ENCODE assay signal across 37 cellular contexts in the genomic region with DNA sequence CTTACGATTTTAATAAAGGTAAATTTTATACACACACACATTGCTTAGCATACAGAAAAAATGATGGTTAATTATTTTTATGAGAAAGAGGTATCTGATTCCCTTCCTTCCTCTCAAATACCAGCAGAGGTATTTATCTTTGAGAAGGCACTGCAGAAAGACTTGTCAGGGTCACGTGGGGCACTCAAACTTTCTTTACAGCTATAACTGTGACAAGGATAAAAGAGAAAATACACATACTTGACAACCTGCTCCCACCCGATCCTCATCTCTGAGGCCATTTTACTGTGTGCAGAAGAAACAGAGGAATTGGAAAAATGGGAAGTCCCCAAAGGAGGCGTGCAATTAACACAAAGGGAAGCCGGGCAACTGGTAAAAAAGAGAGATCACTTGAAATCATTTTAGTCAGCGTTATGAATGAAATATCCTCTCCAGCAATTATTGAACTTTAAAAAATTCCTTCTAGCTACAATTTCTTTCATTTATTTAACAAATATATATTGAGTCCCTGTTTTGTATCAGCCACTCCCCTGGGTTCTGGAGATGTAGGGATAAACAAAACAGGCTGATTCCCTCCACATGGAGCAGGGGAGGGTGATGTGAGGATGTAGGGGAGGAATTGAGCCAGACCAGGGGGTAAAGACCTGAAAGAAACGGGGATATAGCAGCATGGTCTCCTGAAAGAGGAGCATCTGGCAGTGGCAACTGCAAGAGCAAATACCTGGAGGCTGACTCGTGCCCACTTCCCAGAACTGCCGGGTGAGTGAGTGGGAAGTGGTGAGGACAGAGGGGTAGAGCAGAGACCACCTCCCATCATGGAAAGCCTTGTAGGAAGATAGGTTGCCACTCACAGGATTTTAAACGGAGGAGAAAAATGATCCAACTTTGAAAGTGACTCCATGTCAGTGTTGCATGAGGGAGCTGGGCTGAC.
DNase-seq lines count a peak whose midpoint lies in the region; ATAC-seq and TF ChIP-seq lines count a peak whose summit lies in the region.
"Had no signal": no experiment of that assay in that cellular context is flagged by ENCODE, and none has a peak within 500 bp of the region (broad histone marks: within the 10 kb centered on the region; RNA-seq: fewer than 3 reads in every experiment).

No MANE protein-coding gene starts in this region.

- H3K9me3 ChIP-seq in mammary epithelial cell (replicated peaks; ENCODE audit: insufficient read depth, low read length) (no peaks in the 10 kb centered on the region), fibroblast of lung (ENCODE audit: control insufficient read depth, insufficient read depth, low read depth, low read length) (no peaks in the 10 kb centered on the region)
- H3K9me3 ChIP-seq: A549, colonic mucosa, lower lobe of right lung, mucosa of descending colon, ovary, uterus had no signal

- in situ Hi-C loops in mammary epithelial cell (cut with MboI; ENCODE audit: low sequenced_read_pairs in 2 of 2) = no loop called here

- no peaks in the 10 kb centered on the region for H3K27me3 Mint-ChIP-seq in MCF 10A (ENCODE audit: insufficient read depth, unreplicated experiment)
- H3K27me3 Mint-ChIP-seq: activated CD4-positive, alpha-beta memory T cell treated with anti-CD3 and anti-CD28 coated beads for 36 hours; activated naive CD8-positive, alpha-beta T cell treated with anti-CD3 and anti-CD28 coated beads for 36 hours; activated T-helper 17 cell treated with anti-CD3 and anti-CD28 coated beads, Interleukin-2, amount 50 U/mL, for 72 hours; B cell; CD8-positive, alpha-beta memory T cell; T-helper 17 cell had no signal

- H3K27ac Mint-ChIP-seq in MCF 10A (ENCODE audit: low read depth, unreplicated experiment) = no peak overlapping the region
- H3K27ac Mint-ChIP-seq: activated CD4-positive, alpha-beta memory T cell treated with anti-CD3 and anti-CD28 coated beads for 36 hours; activated naive CD8-positive, alpha-beta T cell treated with anti-CD3 and anti-CD28 coated beads for 36 hours; activated T-helper 17 cell treated with anti-CD3 and anti-CD28 coated beads, Interleukin-2, amount 50 U/mL, for 72 hours; CD8-positive, alpha-beta memory T cell; GM23338; T-helper 17 cell had no signal

- H3K79me2 ChIP-seq in mammary epithelial cell (ENCODE audit: insufficient read depth, low read length) (no peaks in the 10 kb centered on the region), fibroblast of lung (ENCODE audit: control insufficient read depth, insufficient read depth, low read length) (no peaks in the 10 kb centered on the region)

- H3K27me3 ChIP-seq in mammary epithelial cell (ENCODE audit: insufficient read depth, low read length) = no peaks in the 10 kb centered on the region
- no peaks in the 10 kb centered on the region for H3K27me3 ChIP-seq in fibroblast of lung (ENCODE audit: control insufficient read depth, insufficient read depth, low read length)
- H3K27me3 ChIP-seq: colonic mucosa, ovary, stomach, uterus had no signal

- H3K9ac ChIP-seq in mammary epithelial cell (ENCODE audit: insufficient read depth, low read length) = no peak overlapping the region
- H3K9ac ChIP-seq in fibroblast of lung (ENCODE audit: insufficient read depth, low read length) = no peak overlapping the region

- DNase-seq in mammary epithelial cell (peak; percentile 26), MCF 10A (ENCODE audit: unreplicated experiment) (no peak), fibroblast of lung (ENCODE audit: low read depth in 2 of 2) (peak; percentile 1 to 12), myocyte (ENCODE audit: low read depth) (peak; percentile 41), activated gamma-delta T cell (lab: John Stamatoyannopoulos, UW) (no peak), inferior parietal cortex (ENCODE audit: extremely low spot score) (no peak)
- DNase-seq: activated CD4-positive, alpha-beta memory T cell treated with anti-CD3 and anti-CD28 coated beads for 36 hours; activated CD4-positive, alpha-beta T cell treated with anti-CD3 and anti-CD28 coated beads for 1 hour; activated CD8-positive, alpha-beta memory T cell treated with anti-CD3 and anti-CD28 coated beads, Interleukin-2, amount 50 U/mL, for 48 hours; activated naive CD8-positive, alpha-beta T cell treated with anti-CD3 and anti-CD28 coated beads for 36 hours; anterior cingulate cortex; CD8-positive, alpha-beta memory T cell; colonic mucosa; effector CD8-positive, alpha-beta T cell; EL; KG1; lower lobe of right lung; MM.1S; mucosa of descending colon; NCI-H1417; NCI-H2029; NCI-H524 treated with DMSO at 0.1 percent for 48 hours; NK-92 treated with Interleukin-12 subunit alpha and Interleukin-12 subunit beta, amount 100 ng/mL, for 24 hours; ovary; PC-9; stimulated activated CD4-positive, alpha-beta T cell treated with anti-CD3 and anti-CD28 coated beads, Interleukin-1b, Interleukin-23, amount 100 ng/mL, for 48 hours; stomach; T-helper 17 cell; uterus had no signal

- H2AFZ ChIP-seq in mammary epithelial cell (ENCODE audit: low read depth, low read length) = no peak overlapping the region
- H2AFZ ChIP-seq in fibroblast of lung (ENCODE audit: low read length) = no peak overlapping the region
- H2AFZ ChIP-seq: PC-9 had no signal

- no peaks in the 10 kb centered on the region for H3K36me3 ChIP-seq in mammary epithelial cell (ENCODE audit: insufficient read depth, low read length)
- no peaks in the 10 kb centered on the region for H3K36me3 ChIP-seq in fibroblast of lung (ENCODE audit: control insufficient read depth, insufficient read depth, low read length)
- H3K36me3 ChIP-seq: colonic mucosa, lower lobe of right lung, ovary, stomach, uterus had no signal

- peaks cover 12% of the 10 kb centered on the region for H3K4me1 Mint-ChIP-seq in MCF 10A (ENCODE audit: insufficient read depth, unreplicated experiment)
- H3K4me1 Mint-ChIP-seq: activated naive CD8-positive, alpha-beta T cell treated with anti-CD3 and anti-CD28 coated beads for 36 hours; activated T-helper 17 cell treated with anti-CD3 and anti-CD28 coated beads, Interleukin-2, amount 50 U/mL, for 72 hours; CD8-positive, alpha-beta memory T cell; T-helper 17 cell had no signal

- H3K4me3 Mint-ChIP-seq in MCF 10A (ENCODE audit: unreplicated experiment) = no peak overlapping the region
- H3K4me3 Mint-ChIP-seq: activated CD4-positive, alpha-beta memory T cell treated with anti-CD3 and anti-CD28 coated beads for 36 hours; activated naive CD8-positive, alpha-beta T cell treated with anti-CD3 and anti-CD28 coated beads for 36 hours; activated T-helper 17 cell treated with anti-CD3 and anti-CD28 coated beads, Interleukin-2, amount 50 U/mL, for 72 hours; B cell; CD8-positive, alpha-beta memory T cell; GM23338; neural crest cell; T-helper 17 cell had no signal

- H3K4me3 ChIP-seq in mammary epithelial cell (replicated peaks in 1 of 3; ENCODE audit: insufficient read depth in 1 of 3, low read depth in 2 of 3, low read length in 3 of 3) = no peak overlapping the region
- no peak overlapping the region for H3K4me3 ChIP-seq in fibroblast of lung (replicated peaks in 1 of 4; ENCODE audit: control extremely low read depth in 1 of 4, insufficient read depth in 1 of 4, low read depth in 3 of 4, low read length in 4 of 4)
- H3K4me3 ChIP-seq: A549, colonic mucosa, GM23338, lower lobe of right lung, mucosa of descending colon, ovary, PC-9, stomach, uterus had no signal

- BruUV-seq in mammary epithelial cell (replicated peaks; lab: Mats Ljungman, UMichigan) (no TSS peak), MCF 10A (replicated peaks; lab: Mats Ljungman, UMichigan) (no TSS peak)

- dilution Hi-C loops in mammary epithelial cell (cut with HindIII; ENCODE audit: low sequenced_read_pairs) = no loop called here

- no peak for ATAC-seq in activated CD4-positive, CD25-positive, alpha-beta regulatory T cell treated with anti-CD3 and anti-CD28 coated beads, Interleukin-2, amount 50 U/mL, for 24 hours
- ATAC-seq in HG02970 (IDR thresholded peaks at IDR 0.05; ENCODE audit: low FRiP score, unreplicated experiment) = no peak
- ATAC-seq: A549; activated T-helper 17 cell treated with anti-CD3 and anti-CD28 coated beads, Interleukin-2, amount 50 U/mL, for 72 hours; GM23338; lower lobe of right lung; mucosa of descending colon; Right ventricle myocardium inferior; T-helper 17 cell had no signal

- no peaks in the 10 kb centered on the region for H4K20me1 ChIP-seq in mammary epithelial cell (ENCODE audit: insufficient read depth, low read length)
- no peaks in the 10 kb centered on the region for H4K20me1 ChIP-seq in fibroblast of lung (ENCODE audit: control insufficient read depth, extremely low read depth, insufficient read depth, low read length)

- no peak for TF ChIP-seq CTCF in mammary epithelial cell (conservative IDR thresholded peaks at IDR 0.05 in 1 of 2, IDR thresholded peaks at IDR 0.05 in 1 of 2; ENCODE audit: extremely low read depth in 1 of 2, insufficient read depth in 1 of 2, low read depth in 1 of 2, low read length in 2 of 2)
- TF ChIP-seq CTCF in MCF 10A (IDR thresholded peaks at IDR 0.05; ENCODE audit: unreplicated experiment) = no peak
- no peak for TF ChIP-seq CTCF in fibroblast of lung (conservative IDR thresholded peaks at IDR 0.05 in 1 of 2, IDR thresholded peaks at IDR 0.05 in 1 of 2; ENCODE audit: low read depth in 1 of 2, low read length in 2 of 2)

- H3K4me1 ChIP-seq in mammary epithelial cell (ENCODE audit: insufficient read depth, low read length) = no peaks in the 10 kb centered on the region
- H3K4me1 ChIP-seq in fibroblast of lung (ENCODE audit: control insufficient read depth, extremely low read depth, insufficient read depth, low read length) = no peaks in the 10 kb centered on the region
- H3K4me1 ChIP-seq: A549, colonic mucosa, uterus had no signal

- no peaks in the 10 kb centered on the region for H3K36me3 Mint-ChIP-seq in MCF 10A (ENCODE audit: insufficient read depth, unreplicated experiment)
- H3K36me3 Mint-ChIP-seq: activated CD4-positive, alpha-beta memory T cell treated with anti-CD3 and anti-CD28 coated beads for 36 hours; activated naive CD8-positive, alpha-beta T cell treated with anti-CD3 and anti-CD28 coated beads for 36 hours; CD8-positive, alpha-beta memory T cell had no signal

- intact Hi-C loops in mammary epithelial cell (cut with micrococcal nuclease) (no loop called here), MCF 10A (cut with micrococcal nuclease) (no loop called here)

- CTCF ChIA-PET in mammary epithelial cell (lab: Charles Lee; ENCODE audit: low non-redundant PET) = interaction anchor here (0.5 kb wide), 1 partner anchor 200 kb away, joined by 6 read pairs; no protein-coding TSS in a partner anchor
- CTCF ChIA-PET in MCF 10A (lab: Yijun Ruan, JAX) = interaction anchor here (0.7 kb wide), 1 partner anchor 315 kb away, joined by 3 read pairs; no protein-coding TSS in a partner anchor

- no peak overlapping the region for H3K27ac ChIP-seq in mammary epithelial cell (ENCODE audit: insufficient read depth, low read depth, low read length)
- no peak overlapping the region for H3K27ac ChIP-seq in fibroblast of lung (ENCODE audit: insufficient read depth, low read length)
- H3K27ac ChIP-seq: A549, colonic mucosa, lower lobe of right lung, ovary, PC-9, stomach, uterus had no signal

- H3K4me2 ChIP-seq in mammary epithelial cell (ENCODE audit: insufficient read depth, low read depth, low read length) = no peak overlapping the region
- no peak overlapping the region for H3K4me2 ChIP-seq in fibroblast of lung (ENCODE audit: extremely low read depth, insufficient read depth, low read length)
- H3K4me2 ChIP-seq: A549, GM23338, PC-9 had no signal

- H3K9me3 Mint-ChIP-seq in MCF 10A (ENCODE audit: unreplicated experiment) = peaks cover 4% of the 10 kb centered on the region

- WGBS in mammary epithelial cell (ENCODE audit: low coverage, missing lambda C conversion rate) = 61% methylated on average over 9 of the region's 10 CpGs

- POLR2A ChIA-PET in MCF 10A (lab: Yijun Ruan, JAX) = interaction anchor here (0.5 to 1.0 kb wide), 3 partner anchors 36 to 192 kb away, joined by 3 read pairs; no protein-coding TSS in a partner anchor

Comparison
In these comparisons a context has a peak if more than half of its experiments do, and no peak if none do; other contexts are left out.
1. DNase-seq: peak in mammary epithelial cell (single experiment), fibroblast of lung (2 of 2) and myocyte (single experiment); none in MCF 10A (single experiment), activated gamma-delta T cell (single experiment) and inferior parietal cortex (single experiment).